ENCODE assay signal across 4 cellular contexts in genomic region chr15:81524496-81524895, GRCh38.
"Had no signal": no experiment of that assay in that cellular context is flagged by ENCODE, and none has a peak within 500 bp of the region (broad histone marks: within the 10 kb centered on the region; RNA-seq: fewer than 3 reads in every experiment).

No MANE protein-coding gene starts in this region.

- ATAC-seq: HepG2, K562 had no signal

- H3K4me3 ChIP-seq: K562 had no signal

- H3K27ac ChIP-seq: HL-60, KMS-11 had no signal
